ENCODE assay signal across 8 cellular contexts in the genomic region with DNA sequence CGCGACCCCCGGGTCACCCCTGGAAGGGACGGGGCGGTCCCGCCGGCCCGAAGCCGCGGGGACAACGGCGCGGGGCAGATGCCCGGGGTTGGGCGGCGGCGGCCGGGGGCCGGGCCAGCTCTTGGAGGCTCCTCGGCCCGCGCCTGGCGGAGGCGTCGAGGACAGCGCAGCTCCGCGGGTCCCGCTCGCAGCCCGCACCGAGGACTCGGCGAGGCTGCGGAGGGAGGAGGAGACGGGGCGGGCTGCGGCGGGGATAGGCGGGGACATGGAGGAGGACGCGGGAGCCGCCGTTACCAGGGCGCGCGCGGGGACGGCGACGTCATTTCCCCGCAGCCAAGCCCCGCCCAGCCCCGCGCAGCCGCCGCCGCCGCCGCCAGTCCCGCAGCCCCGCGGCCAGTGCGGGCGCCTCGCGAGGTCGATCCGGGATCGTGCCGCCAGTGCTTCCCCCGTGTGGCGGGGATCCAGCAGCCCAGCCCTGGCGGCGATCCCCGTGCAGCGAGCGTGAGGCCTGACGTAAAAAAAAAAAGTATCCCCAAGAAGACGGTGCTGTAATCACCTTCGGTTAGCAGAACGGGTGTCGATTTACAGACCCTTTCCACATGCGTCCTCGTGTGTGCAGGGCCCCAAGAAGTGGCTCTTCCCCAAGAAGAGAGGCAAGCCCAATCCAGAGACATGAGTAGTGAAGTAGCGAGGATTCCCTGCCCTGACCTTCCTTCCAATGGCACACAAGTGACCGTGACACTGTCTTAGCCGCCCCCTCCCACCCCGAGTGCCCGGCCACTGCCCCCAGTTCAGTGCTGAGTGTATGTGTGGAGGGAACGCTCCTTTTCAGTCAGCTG. TPM values are rescaled to one million over a fixed set of nuclear protein-coding genes. Genes with fewer than 3 reads are reported as not detected.
DNase-seq lines count a peak whose midpoint lies in the region; ATAC-seq and TF ChIP-seq lines count a peak whose summit lies in the region.

A gene with protein sequence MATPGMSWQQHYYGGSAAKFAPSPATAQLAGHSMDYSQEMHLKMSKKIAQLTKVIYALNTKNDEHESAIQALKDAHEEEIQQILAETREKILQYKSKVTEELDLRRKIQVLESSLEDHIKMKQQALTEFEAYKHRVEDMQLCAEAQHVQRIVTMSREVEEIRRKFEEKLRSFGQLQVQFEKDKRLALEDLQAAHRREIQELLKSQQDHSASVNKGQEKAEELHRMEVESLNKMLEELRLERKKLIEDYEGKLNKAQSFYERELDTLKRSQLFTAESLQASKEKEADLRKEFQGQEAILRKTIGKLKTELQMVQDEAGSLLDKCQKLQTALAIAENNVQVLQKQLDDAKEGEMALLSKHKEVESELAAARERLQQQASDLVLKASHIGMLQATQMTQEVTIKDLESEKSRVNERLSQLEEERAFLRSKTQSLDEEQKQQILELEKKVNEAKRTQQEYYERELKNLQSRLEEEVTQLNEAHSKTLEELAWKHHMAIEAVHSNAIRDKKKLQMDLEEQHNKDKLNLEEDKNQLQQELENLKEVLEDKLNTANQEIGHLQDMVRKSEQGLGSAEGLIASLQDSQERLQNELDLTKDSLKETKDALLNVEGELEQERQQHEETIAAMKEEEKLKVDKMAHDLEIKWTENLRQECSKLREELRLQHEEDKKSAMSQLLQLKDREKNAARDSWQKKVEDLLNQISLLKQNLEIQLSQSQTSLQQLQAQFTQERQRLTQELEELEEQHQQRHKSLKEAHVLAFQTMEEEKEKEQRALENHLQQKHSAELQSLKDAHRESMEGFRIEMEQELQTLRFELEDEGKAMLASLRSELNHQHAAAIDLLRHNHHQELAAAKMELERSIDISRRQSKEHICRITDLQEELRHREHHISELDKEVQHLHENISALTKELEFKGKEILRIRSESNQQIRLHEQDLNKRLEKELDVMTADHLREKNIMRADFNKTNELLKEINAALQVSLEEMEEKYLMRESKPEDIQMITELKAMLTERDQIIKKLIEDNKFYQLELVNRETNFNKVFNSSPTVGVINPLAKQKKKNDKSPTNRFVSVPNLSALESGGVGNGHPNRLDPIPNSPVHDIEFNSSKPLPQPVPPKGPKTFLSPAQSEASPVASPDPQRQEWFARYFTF (minus strand): TSS at position 216 of the 839 bp plus-strand sequence. CDS start 365 bp downstream, outside the sequence.

- H3K36me3 Mint-ChIP-seq in IgD-negative memory B cell, result peaks cover 2% of the 10 kb centered on the region

- H3K4me1 ChIP-seq in gastroesophageal sphincter (peaks cover 0 to 46% (median 0%) of the 10 kb centered on the region in 3 donors), neutrophil (ENCODE audit: control insufficient read depth in 1 of 2, insufficient read depth in 1 of 2, low read depth in 1 of 2, low read length in 1 of 2) (peaks cover 10 to 17% of the 10 kb centered on the region in 2 experiments)

- no peaks in the 10 kb centered on the region for H3K9me3 ChIP-seq in gastroesophageal sphincter
- peaks cover 6% of the 10 kb centered on the region for H3K9me3 ChIP-seq in neutrophil

- WGBS in gastroesophageal sphincter (ENCODE audit: low coverage in 1 of 2), 2 donors, result 1% methylated on average over 11 of the region's 91 CpGs; no CpG with 5 or more reads in 1 of the 2 donors

- ATAC-seq in GM21619 (IDR thresholded peaks at IDR 0.05; ENCODE audit: unreplicated experiment) (peak; percentile 68), gastroesophageal sphincter (peak; percentile 87)

- TF ChIP-seq CTCF in gastroesophageal sphincter (IDR thresholded peaks at IDR 0.05) (peak; percentile 4 to 61 (median 55)), neutrophil (IDR thresholded peaks at IDR 0.05) (no peak)

- TF ChIP-seq POLR2A in gastroesophageal sphincter (IDR thresholded peaks at IDR 0.05), result peak; percentile 27 to 49

- H3K9me3 Mint-ChIP-seq in IgD-negative memory B cell, result peaks cover 7 to 15% (median 8%) of the 10 kb centered on the region in 3 donors

- H3K4me1 Mint-ChIP-seq in IgD-negative memory B cell, result peaks cover 6 to 17% (median 8%) of the 10 kb centered on the region in 3 donors

- H3K27ac ChIP-seq in gastroesophageal sphincter (peak within 1 kb of the TSS; percentile 78 to 96 (median 91)), neutrophil (no peak within 1 kb of the TSS)

- TF ChIP-seq EP300 in gastroesophageal sphincter (IDR thresholded peaks at IDR 0.05), result no peak

- DNase-seq in DMS 273 (lab: John Stamatoyannopoulos, UW; ENCODE audit: unreplicated experiment), result peak; percentile 91
- DNase-seq in SHP77 treated with DMSO at 0.1 percent for 48 hours (lab: John Stamatoyannopoulos, UW), result peak; percentile 15
- DNase-seq in activated naive CD4-positive, alpha-beta T cell (lab: John Stamatoyannopoulos, UW), result peak; percentile 25 to 71 (median 51)
- DNase-seq in superior temporal gyrus (ENCODE audit: extremely low spot score), result peak; percentile 54

- H3K4me3 ChIP-seq in gastroesophageal sphincter, result peak within 1 kb of the TSS; percentile 74 to 93
- H3K4me3 ChIP-seq in neutrophil (ENCODE audit: low read depth in 1 of 2, low read length in 1 of 2), result peak within 1 kb of the TSS; percentile 39 to 56

- H3K27me3 ChIP-seq in gastroesophageal sphincter (no peaks in the 10 kb centered on the region), neutrophil (peaks cover 82% of the 10 kb centered on the region)

- H3K36me3 ChIP-seq in gastroesophageal sphincter (no peaks in the 10 kb centered on the region), neutrophil (no peaks in the 10 kb centered on the region)

- H3K27ac Mint-ChIP-seq in IgD-negative memory B cell, result peak within 1 kb of the TSS in 2 of 3 donors; percentile 64 to 91

- H3K4me3 Mint-ChIP-seq in IgD-negative memory B cell, result peak within 1 kb of the TSS; percentile 87 to 99 (median 93)

- peaks cover under 1% of the 10 kb centered on the region for H3K27me3 Mint-ChIP-seq in IgD-negative memory B cell

RNA-seq across cellular contexts. Expression of the gene that starts here (rescaled TPM):
- 0.09 TPM for polyA plus RNA-seq in IgD-negative memory B cell
- total RNA-seq in gastroesophageal sphincter, result 10 to 100 TPM in 2 of 4 donors, 1 to 10 TPM in 2; 7.5 to 25.5 (median 10.3) TPM

Comparison
In these comparisons a context has a peak if more than half of its experiments do, and no peak if none do; other contexts are left out.
1. DNase-seq: peak in every context shown above with its lines; median percentile 91 in DMS 273; 54 in superior temporal gyrus; 51 in activated naive CD4-positive, alpha-beta T cell; 15 in SHP77 treated with DMSO at 0.1 percent for 48 hours.